ENCODE assay signal across 8 cellular contexts in the genomic region with DNA sequence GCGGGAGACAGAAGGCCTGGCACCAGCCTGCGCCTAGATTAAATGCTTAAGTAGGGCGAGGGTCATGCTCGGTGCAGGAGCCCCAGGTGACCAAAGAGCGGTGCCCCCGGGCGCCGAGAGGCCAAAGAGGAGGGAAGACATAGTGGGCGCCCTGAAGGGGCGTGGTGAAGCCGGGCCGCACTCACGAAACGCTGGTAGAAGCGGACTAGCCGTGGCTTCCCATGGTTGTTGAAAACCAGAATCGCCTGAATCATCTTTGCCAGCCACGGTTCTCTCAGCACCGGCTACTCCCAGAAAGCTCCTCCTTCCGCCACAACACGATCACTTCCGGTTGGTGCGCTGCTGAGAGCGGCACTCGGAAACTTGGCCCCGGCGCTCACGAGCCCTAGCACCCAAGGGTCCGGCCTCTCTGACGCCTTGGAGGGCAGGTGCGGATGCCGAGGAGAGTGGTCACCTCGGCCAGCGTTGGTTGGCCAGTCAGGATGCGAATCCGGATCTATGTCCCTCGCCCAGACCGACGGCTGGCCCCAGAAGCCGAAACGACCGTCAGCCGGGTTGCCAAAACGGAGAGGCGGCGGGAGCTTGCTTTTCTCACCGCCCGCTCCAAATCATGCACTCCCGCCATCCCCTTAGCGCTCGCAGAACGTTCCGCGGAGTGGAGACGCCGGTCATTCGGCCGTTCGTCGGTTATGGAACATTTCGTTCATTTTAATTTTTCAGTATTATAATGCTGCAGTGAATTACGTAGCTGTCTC. TPM values are rescaled to one million over a fixed set of nuclear protein-coding genes. Genes with fewer than 3 reads are reported as not detected.
A peak's percentile ranks its signal among the peaks of the same experiment; 100 is the strongest.
DNase-seq lines count a peak whose midpoint lies in the region; ATAC-seq, FAIRE-seq and TF ChIP-seq lines count a peak whose summit lies in the region.

A gene (minus strand): TSS at position 299 of the 755 bp plus-strand sequence. CDS start 45 bp downstream, at position 254.

- DNase-seq in GM12891 (ENCODE audit: insufficient read length, low spot score) (peak; percentile 69), NCI-H1417 treated with DMSO at 0.1 percent for 48 hours (lab: John Stamatoyannopoulos, UW) (peak; percentile 82), amniotic stem cell (lab: John Stamatoyannopoulos, UW) (peak; percentile 88), left ventricle myocardium superior (peak; percentile 92), psoas muscle (peak; percentile 91 to 95), urothelium cell line (ENCODE audit: low spot score) (peak; percentile 91)

- peak within 1 kb of the TSS; percentile 89 for H3K4me3 ChIP-seq in psoas muscle

- no peak for TF ChIP-seq CTCF in psoas muscle (IDR thresholded peaks at IDR 0.05)

- 0% methylated on average over 62 of the region's 62 CpGs for WGBS in psoas muscle, 3 donors

- H3K4me1 ChIP-seq in psoas muscle = peaks cover 14% of the 10 kb centered on the region

- intact Hi-C loops in T-helper 1 cell treated with Interleukin-12 subunit alpha and Interleukin-12 subunit beta and Interleukin-4 antibody, amounts not matched to agents 30 ng/mL and 1 ng/mL, for 36 hours (cut with micrococcal nuclease) = loop anchor here (1.0 to 10.0 kb wide), 10 partner anchors 109 to 1272 kb away; a partner anchor contains a TSS
- intact Hi-C loops in left ventricle myocardium superior (cut with micrococcal nuclease) = loop anchor here (10.0 kb wide), 1 partner anchor 181 kb away; no protein-coding TSS in a partner anchor
- intact Hi-C loops in psoas muscle (cut with DNase I) = loop anchor here in 1 of 2 donors (5.0 kb wide), 1 partner anchor 183 kb away; no protein-coding TSS in a partner anchor

- FAIRE-seq in GM12891 (lab: Jason Lieb, UNC) (peak; percentile 93), urothelium cell line (lab: Jason Lieb, UNC) (peak; percentile 50)

- ATAC-seq in HG02763 (IDR thresholded peaks at IDR 0.05; ENCODE audit: unreplicated experiment) (peak; percentile 89), left ventricle myocardium superior (peak; percentile 99), psoas muscle (peak; percentile 96 to 98 (median 98))

- H3K27me3 ChIP-seq in psoas muscle (ENCODE audit: insufficient read depth in 3 of 3, low read length in 2 of 3) = no peaks in the 10 kb centered on the region

- H3K27ac ChIP-seq in psoas muscle = peak within 1 kb of the TSS; percentile 88

- no peaks in the 10 kb centered on the region for H3K9me3 ChIP-seq in psoas muscle

- peaks cover 1 to 2% of the 10 kb centered on the region in 2 donors for H3K36me3 ChIP-seq in psoas muscle (ENCODE audit: insufficient read depth in 1 of 2, low read depth in 1 of 2)

- peak; percentile 87 for TF ChIP-seq POLR2A in GM12891 (IDR thresholded peaks at IDR 0.05; ENCODE audit: low read depth, low read length)

TF ChIP-seq in GM12891, 5 proteins besides CTCF, POLR2A, EP300 and RAD21:
- peak; percentile 85 for TF ChIP-seq POLR2AphosphoS5 (IDR thresholded peaks at IDR 0.05; ENCODE audit: low read depth, low read length)
- TF ChIP-seq PAX5 (IDR thresholded peaks at IDR 0.05; ENCODE audit: insufficient read depth, low read length, severe bottlenecking) = no peak
- TF ChIP-seq TAF1 (IDR thresholded peaks at IDR 0.05; ENCODE audit: low read depth, low read length) = peak; percentile 98
- peak; percentile 84 for TF ChIP-seq POU2F2 (IDR thresholded peaks at IDR 0.05; ENCODE audit: low read depth, low read length)

RNA-seq across cellular contexts. Expression of the gene that starts here (rescaled TPM):
- polyA plus RNA-seq in GM12891 (2012; ENCODE audit: low read depth, missing spikeins) = 10.6 TPM
- total RNA-seq in T-helper 1 cell treated with Interleukin-12 subunit alpha and Interleukin-12 subunit beta and Interleukin-4 antibody, amounts not matched to agents 30 ng/mL and 1 ng/mL, for 36 hours = 27.5 and 28.5 TPM in 2 replicates
- 46.6 TPM for total RNA-seq in left ventricle myocardium superior
- 10 to 100 TPM; 40.6 to 61.0 (median 46.6) TPM for total RNA-seq in psoas muscle
- polyA plus RNA-seq in psoas muscle = 10 to 100 TPM; 18.0 to 74.3 (median 26.6) TPM

Comparison
In these comparisons a context has a peak if more than half of its experiments do, and no peak if none do; other contexts are left out.
1. Peak in every context shown above with its lines: DNase-seq, ATAC-seq, H3K4me3 ChIP-seq and H3K27ac ChIP-seq.